Comparison of ENCODE assay signal across 25 cellular contexts in genomic region chr19:42361545-42361910, GRCh38. TPM values are rescaled to one million over a fixed set of nuclear protein-coding genes. Genes with fewer than 3 reads are reported as not detected.
"Had no signal": no experiment of that assay in that cellular context is flagged by ENCODE, and none has a peak within 500 bp of the region (broad histone marks: within the 10 kb centered on the region; RNA-seq: fewer than 3 reads in every experiment).

No MANE protein-coding gene starts in this region.

- H3K4me3 ChIP-seq: cardiac muscle cell, Peyer's patch, SJSA1 had no signal

- DNase-seq: activated CD4-positive, alpha-beta T cell treated with anti-CD3 and anti-CD28 coated beads for 1 hour; activated CD4-positive, alpha-beta T cell treated with anti-CD3 and anti-CD28 coated beads, Interleukin-2, amount 10 ng/mL, durations not matched to agents 24 days and 14 days; activated CD4-positive, alpha-beta T cell treated with anti-CD3 and anti-CD28 coated beads, Interleukin-2, amount 50 U/mL, for 48 hours; activated gamma-delta T cell treated with Interleukin-2 at 50 U/mL for 16 hours; activated naive CD4-positive, alpha-beta T cell treated with anti-CD3 and anti-CD28 coated beads, Interleukin-2, amount 10 ng/mL, durations not matched to agents 7 days and 5 days; activated naive CD8-positive, alpha-beta T cell treated with anti-CD3 and anti-CD28 coated beads for 36 hours; activated T-cell treated with anti-CD3 and anti-CD28 coated beads for 4 hours; activated T-cell treated with anti-CD3 and anti-CD28 coated beads, Interleukin-2, amount 50 U/mL, for 72 hours; brain microvascular endothelial cell; Karpas-422; MM.1S; NCI-H1436; NCI-H1694 treated with DMSO at 0.1 percent for 48 hours; NCI-H2029 treated with DMSO at 0.1 percent for 48 hours; NCI-H510A treated with DMSO at 0.1 percent for 48 hours; Peyer's patch; Right ventricle myocardium superior; SW 1271 had no signal

- H3K27ac Mint-ChIP-seq: activated CD4-positive, alpha-beta T cell treated with anti-CD3 and anti-CD28 coated beads, Interleukin-2, amount 10 ng/mL, durations not matched to agents 24 days and 14 days; activated naive CD4-positive, alpha-beta T cell treated with anti-CD3 and anti-CD28 coated beads, Interleukin-2, amount 10 ng/mL, durations not matched to agents 7 days and 5 days; activated naive CD8-positive, alpha-beta T cell treated with anti-CD3 and anti-CD28 coated beads for 36 hours; activated T-cell treated with anti-CD3 and anti-CD28 coated beads, Interleukin-2, amount 50 U/mL, for 72 hours; activated T-helper 2 cell treated with anti-CD3 and anti-CD28 coated beads, Interferon-gamma antibody, Interleukin-2, Interleukin-4, amounts not matched to agents 10 μg/mL and 5 μg/mL and 100 μg/mL, durations not matched to agents 14 hours and 24 hours and 36 hours had no signal

- H3K27me3 Mint-ChIP-seq: activated CD4-positive, alpha-beta T cell treated with anti-CD3 and anti-CD28 coated beads, Interleukin-2, amount 10 ng/mL, durations not matched to agents 24 days and 14 days; activated naive CD8-positive, alpha-beta T cell treated with anti-CD3 and anti-CD28 coated beads for 36 hours had no signal

- H3K4me1 Mint-ChIP-seq: activated CD4-positive, alpha-beta T cell treated with anti-CD3 and anti-CD28 coated beads, Interleukin-2, amount 10 ng/mL, durations not matched to agents 24 days and 14 days; activated naive CD4-positive, alpha-beta T cell treated with anti-CD3 and anti-CD28 coated beads, Interleukin-2, amount 10 ng/mL, durations not matched to agents 7 days and 5 days; activated naive CD8-positive, alpha-beta T cell treated with anti-CD3 and anti-CD28 coated beads for 36 hours had no signal

- H3K4me1 ChIP-seq: SJSA1 had no signal

- H3K4me3 Mint-ChIP-seq: activated CD4-positive, alpha-beta T cell treated with anti-CD3 and anti-CD28 coated beads, Interleukin-2, amount 10 ng/mL, durations not matched to agents 24 days and 14 days; activated naive CD4-positive, alpha-beta T cell treated with anti-CD3 and anti-CD28 coated beads, Interleukin-2, amount 10 ng/mL, durations not matched to agents 7 days and 5 days; activated naive CD8-positive, alpha-beta T cell treated with anti-CD3 and anti-CD28 coated beads for 36 hours; activated T-cell treated with anti-CD3 and anti-CD28 coated beads, Interleukin-2, amount 50 U/mL, for 72 hours had no signal

- H3K9me3 ChIP-seq: Peyer's patch had no signal

- ATAC-seq: activated T-cell treated with anti-CD3 and anti-CD28 coated beads, Interleukin-2, amount 50 U/mL, for 72 hours; SK-N-SH treated with all-trans-retinoic acid at 6 μM for 48 hours had no signal

- H3K27ac ChIP-seq: brain microvascular endothelial cell, cardiac muscle cell, Peyer's patch, RWPE1, SJSA1 had no signal

- H3K9me3 Mint-ChIP-seq: activated naive CD8-positive, alpha-beta T cell treated with anti-CD3 and anti-CD28 coated beads for 36 hours; activated T-cell treated with anti-CD3 and anti-CD28 coated beads, Interleukin-2, amount 50 U/mL, for 72 hours; activated T-helper 2 cell treated with anti-CD3 and anti-CD28 coated beads, Interferon-gamma antibody, Interleukin-2, Interleukin-4, amounts not matched to agents 10 μg/mL and 5 μg/mL and 100 μg/mL, durations not matched to agents 14 hours and 24 hours and 36 hours had no signal

- H3K27me3 ChIP-seq: brain microvascular endothelial cell, cardiac muscle cell, Peyer's patch, SJSA1 had no signal

RNA-seq across cellular contexts. Expression of gene CNFN, which starts 28.6 kb away (rescaled TPM):
- total RNA-seq: activated CD4-positive, alpha-beta T cell treated with anti-CD3 and anti-CD28 coated beads, Interleukin-2, amount 10 ng/mL, durations not matched to agents 24 days and 14 days; activated CD8-positive, alpha-beta memory T cell treated with anti-CD3 and anti-CD28 coated beads for 36 hours; activated naive CD8-positive, alpha-beta T cell treated with anti-CD3 and anti-CD28 coated beads for 36 hours; activated T-helper 2 cell treated with anti-CD3 and anti-CD28 coated beads, Interferon-gamma antibody, Interleukin-2, Interleukin-4, amounts not matched to agents 10 μg/mL and 5 μg/mL and 100 μg/mL, durations not matched to agents 14 hours and 24 hours and 36 hours; SJSA1; T-helper 1 cell treated with Interleukin-12 subunit alpha and Interleukin-12 subunit beta and Interleukin-4 antibody, amounts not matched to agents 30 ng/mL and 1 ng/mL, for 36 hours had no signal

RNA-seq across cellular contexts. Expression of gene TMEM145, which starts 48.4 kb away (rescaled TPM):
- total RNA-seq: Peyer's patch, SJSA1 had no signal

RNA-seq across cellular contexts. Expression of gene PRR19, which starts 59.6 kb away (rescaled TPM):
- total RNA-seq: Right ventricle myocardium superior had no signal
